ENCODE assay signal across 24 cellular contexts in genomic region chr10:110506448-110506847, GRCh38. TPM values are rescaled to one million over a fixed set of nuclear protein-coding genes. Genes with fewer than 3 reads are reported as not detected.
DNase-seq lines count a peak whose midpoint lies in the region; ATAC-seq and TF ChIP-seq lines count a peak whose summit lies in the region.
"Had no signal": no experiment of that assay in that cellular context is flagged by ENCODE, and none has a peak within 500 bp of the region (broad histone marks: within the 10 kb centered on the region; RNA-seq: fewer than 3 reads in every experiment).

No MANE protein-coding gene starts in this region.

- H3K9me3 Mint-ChIP-seq in activated naive CD8-positive, alpha-beta T cell treated with anti-CD3 and anti-CD28 coated beads, Interleukin-2, amount 50 U/mL, for 24 hours = no peaks in the 10 kb centered on the region
- no peaks in the 10 kb centered on the region for H3K9me3 Mint-ChIP-seq in stimulated activated effector memory CD8-positive, alpha-beta T cell treated with anti-CD3 and anti-CD28 coated beads, Interleukin-12 subunit alpha, Interleukin-12 subunit beta, amount 100 ng/mL, for 72 hours
- H3K9me3 Mint-ChIP-seq: central memory CD8-positive, alpha-beta T cell had no signal

- H3K4me1 ChIP-seq in heart left ventricle = peaks cover 29 to 99% (median 82%) of the 10 kb centered on the region in 12 donors
- H3K4me1 ChIP-seq in psoas muscle = peaks cover 19% of the 10 kb centered on the region

- TF ChIP-seq CTCF in heart left ventricle (IDR thresholded peaks at IDR 0.05) (no peak), psoas muscle (IDR thresholded peaks at IDR 0.05) (no peak)

- H3K27ac ChIP-seq in heart left ventricle (peak overlapping the region; percentile 29 to 97 (median 94)), psoas muscle (no peak overlapping the region)
- H3K27ac ChIP-seq: GM23248 had no signal

- H3K4me3 Mint-ChIP-seq in activated naive CD8-positive, alpha-beta T cell treated with anti-CD3 and anti-CD28 coated beads, Interleukin-2, amount 50 U/mL, for 24 hours = no peak overlapping the region
- H3K4me3 Mint-ChIP-seq in stimulated activated effector memory CD8-positive, alpha-beta T cell treated with anti-CD3 and anti-CD28 coated beads, Interleukin-12 subunit alpha, Interleukin-12 subunit beta, amount 100 ng/mL, for 72 hours = peak overlapping the region; percentile 99
- H3K4me3 Mint-ChIP-seq: central memory CD8-positive, alpha-beta T cell had no signal

- H3K27me3 Mint-ChIP-seq in activated naive CD8-positive, alpha-beta T cell treated with anti-CD3 and anti-CD28 coated beads, Interleukin-2, amount 50 U/mL, for 24 hours = no peaks in the 10 kb centered on the region
- H3K27me3 Mint-ChIP-seq: central memory CD8-positive, alpha-beta T cell had no signal

- no peak for TF ChIP-seq POLR2A in heart left ventricle (IDR thresholded peaks at IDR 0.05)
- TF ChIP-seq POLR2A in GM18526 (IDR thresholded peaks at IDR 0.05; ENCODE audit: extremely low read depth, insufficient read length) = peak; percentile 20

- H3K4me3 ChIP-seq in heart left ventricle = no peak overlapping the region
- no peak overlapping the region for H3K4me3 ChIP-seq in psoas muscle
- H3K4me3 ChIP-seq: gastroesophageal sphincter, GM23248, smooth muscle cell, tibial nerve had no signal

- ATAC-seq in heart left ventricle (no peak), left cardiac atrium (no peak), psoas muscle (no peak)
- no peak for ATAC-seq in activated naive CD8-positive, alpha-beta T cell treated with anti-CD3 and anti-CD28 coated beads, Interleukin-2, amount 50 U/mL, for 24 hours
- no peak for ATAC-seq in stimulated activated effector memory CD8-positive, alpha-beta T cell treated with anti-CD3 and anti-CD28 coated beads, Interleukin-12 subunit alpha, Interleukin-12 subunit beta, amount 100 ng/mL, for 72 hours
- ATAC-seq: esophagus mucosa, gastroesophageal sphincter, PC-3 had no signal

- H3K27ac Mint-ChIP-seq in activated naive CD8-positive, alpha-beta T cell treated with anti-CD3 and anti-CD28 coated beads, Interleukin-2, amount 50 U/mL, for 24 hours = peak overlapping the region; percentile 43
- peak overlapping the region; percentile 98 for H3K27ac Mint-ChIP-seq in stimulated activated effector memory CD8-positive, alpha-beta T cell treated with anti-CD3 and anti-CD28 coated beads, Interleukin-12 subunit alpha, Interleukin-12 subunit beta, amount 100 ng/mL, for 72 hours

- DNase-seq in heart left ventricle = no peak
- DNase-seq in left cardiac atrium = no peak
- DNase-seq in activated naive CD8-positive, alpha-beta T cell treated with anti-CD3 and anti-CD28 coated beads, Interleukin-2, amount 50 U/mL, for 24 hours = no peak
- DNase-seq in stimulated activated effector memory CD8-positive, alpha-beta T cell treated with anti-CD3 and anti-CD28 coated beads, Interleukin-12 subunit alpha, Interleukin-12 subunit beta, amount 100 ng/mL, for 72 hours (ENCODE audit: low spot score in 2 of 2) = no peak
- DNase-seq in SIG-M5 treated with dmso at 0.1 percent for 504 hours (lab: John Stamatoyannopoulos, UW; ENCODE audit: unreplicated experiment) = no peak
- DNase-seq in psoas muscle = no peak
- DNase-seq: activated gamma-delta T cell treated with Interleukin-2 at 50 U/mL for 16 hours; AML-193; DMS79; GM23248; Kasumi-1; NCI-H1092 treated with DMSO at 0.1 percent for 48 hours; NCI-H2029 treated with DMSO at 0.1 percent for 48 hours; NCI-H345; NCI-H82; PC-3; SHP77 treated with DMSO at 0.1 percent for 48 hours; stimulated activated naive CD4-positive, alpha-beta T cell had no signal

- H3K27me3 ChIP-seq in heart left ventricle = no peaks in the 10 kb centered on the region
- H3K27me3 ChIP-seq in psoas muscle (ENCODE audit: insufficient read depth in 3 of 3, low read length in 2 of 3) = no peaks in the 10 kb centered on the region
- H3K27me3 ChIP-seq: gastroesophageal sphincter, tibial nerve had no signal

- peaks cover 89% of the 10 kb centered on the region for H3K36me3 Mint-ChIP-seq in activated naive CD8-positive, alpha-beta T cell treated with anti-CD3 and anti-CD28 coated beads, Interleukin-2, amount 50 U/mL, for 24 hours (ENCODE audit: low read depth)
- peaks cover 100% of the 10 kb centered on the region for H3K36me3 Mint-ChIP-seq in stimulated activated effector memory CD8-positive, alpha-beta T cell treated with anti-CD3 and anti-CD28 coated beads, Interleukin-12 subunit alpha, Interleukin-12 subunit beta, amount 100 ng/mL, for 72 hours

- WGBS in heart left ventricle, 4 donors = 58 to 75% (median 67%) methylated on average over 2 of the region's 2 CpGs
- 71 to 91% (median 82%) methylated on average over 2 of the region's 2 CpGs for WGBS in psoas muscle, 3 donors

- H3K36me3 ChIP-seq in heart left ventricle (peaks cover 0 to 70% (median 42%) of the 10 kb centered on the region in 9 donors), psoas muscle (ENCODE audit: insufficient read depth in 1 of 2, low read depth in 1 of 2) (peaks cover 2 to 8% of the 10 kb centered on the region in 2 donors)

- H3K4me1 Mint-ChIP-seq in activated naive CD8-positive, alpha-beta T cell treated with anti-CD3 and anti-CD28 coated beads, Interleukin-2, amount 50 U/mL, for 24 hours = peaks cover 90% of the 10 kb centered on the region
- peaks cover 96% of the 10 kb centered on the region for H3K4me1 Mint-ChIP-seq in stimulated activated effector memory CD8-positive, alpha-beta T cell treated with anti-CD3 and anti-CD28 coated beads, Interleukin-12 subunit alpha, Interleukin-12 subunit beta, amount 100 ng/mL, for 72 hours

- no peaks in the 10 kb centered on the region for H3K9me3 ChIP-seq in heart left ventricle
- H3K9me3 ChIP-seq in psoas muscle = no peaks in the 10 kb centered on the region
- H3K9me3 ChIP-seq: gastroesophageal sphincter, tibial nerve had no signal

- intact Hi-C loops in heart left ventricle (cut with DNase I) (loop anchor here in 3 of 10 donors (10.0 kb wide), 3 partner anchors 152 to 368 kb away; partner anchors contain the start of gene PDCD4 (in 1 of the 3)), left cardiac atrium (cut with DNase I) (no loop called here), psoas muscle (cut with DNase I) (no loop called here)

RNA-seq across cellular contexts. Expression of gene DUSP5, which starts 8.7 kb away (rescaled TPM):
- total RNA-seq in heart left ventricle (10 to 100 TPM in 7 of 9 donors, 1 to 10 TPM in 2; 5.5 to 36.4 (median 16.1) TPM), left cardiac atrium (10 to 100 TPM in 1 of 2 donors, 1 to 10 TPM in 1; 8.9 to 14.3 TPM), psoas muscle (1 to 10 TPM; 1.3 to 2.9 (median 2.4) TPM)
- polyA plus RNA-seq in heart left ventricle (10 to 100 TPM in 1 of 2 donors, 1 to 10 TPM in 1; 3.5 to 42.7 TPM), psoas muscle (10 to 100 TPM in 1 of 3 donors, 1 to 10 TPM in 2; 1.2 to 77.5 (median 1.9) TPM)
